Comparison of ENCODE assay signal across 15 cellular contexts in genomic region chr14:24079521-24080141, GRCh38. TPM values are rescaled to one million over a fixed set of nuclear protein-coding genes. Genes with fewer than 3 reads are reported as not detected.
DNase-seq lines count a peak whose midpoint lies in the region; ATAC-seq, FAIRE-seq and TF ChIP-seq lines count a peak whose summit lies in the region.
"Had no signal": no experiment of that assay in that cellular context is flagged by ENCODE, and none has a peak within 500 bp of the region (broad histone marks: within the 10 kb centered on the region; RNA-seq: fewer than 3 reads in every experiment).

No MANE protein-coding gene starts in this region.

- in situ Hi-C loops in K562 (cut with MboI), result no loop called here

- H4K20me1 ChIP-seq in K562 (replicated peaks; ENCODE audit: control insufficient read depth, insufficient read depth, low read length), result no peaks in the 10 kb centered on the region

- H3K27me3 ChIP-seq in K562 (ENCODE audit: control insufficient read depth in 2 of 2, insufficient read depth in 2 of 2, low read length in 2 of 2) (no peaks in the 10 kb centered on the region), neuronal stem cell (ENCODE audit: control insufficient read depth in 3 of 3, insufficient read depth in 3 of 3, low read depth in 1 of 3, low read length in 3 of 3) (peaks cover 0 to 84% (median 21%) of the 10 kb centered on the region in 3 experiments)
- H3K27me3 ChIP-seq: adrenal gland had no signal

- no peak overlapping the region for H4K8ac ChIP-seq in neuronal stem cell (ENCODE audit: low read depth, low read length)

- H3K9me3 ChIP-seq in K562 (replicated peaks; ENCODE audit: control insufficient read depth, insufficient read depth, low read depth, low read length), result no peaks in the 10 kb centered on the region
- peaks cover 0 to 5% of the 10 kb centered on the region in 2 donors for H3K9me3 ChIP-seq in neuronal stem cell (replicated peaks in 1 of 2; ENCODE audit: control insufficient read depth in 2 of 2, insufficient read depth in 1 of 2, low read depth in 1 of 2, low read length in 2 of 2)
- H3K9me3 ChIP-seq: adrenal gland, thoracic aorta had no signal

- H2AFZ ChIP-seq in K562 (ENCODE audit: low read depth, low read length) (no peak overlapping the region), neuronal stem cell (ENCODE audit: low read length) (peak overlapping the region; percentile 75)

- no peak overlapping the region for H2BK5ac ChIP-seq in neuronal stem cell (ENCODE audit: low read length)

- no peak overlapping the region for H2BK15ac ChIP-seq in neuronal stem cell (ENCODE audit: low read length)

- no peaks in the 10 kb centered on the region for H3K36me3 ChIP-seq in K562 (ENCODE audit: control insufficient read depth, insufficient read depth, low read length)
- H3K36me3 ChIP-seq in neuronal stem cell (replicated peaks in 1 of 2; ENCODE audit: control insufficient read depth in 2 of 2, insufficient read depth in 2 of 2, low read length in 2 of 2), result no peaks in the 10 kb centered on the region
- H3K36me3 ChIP-seq: adrenal gland, thoracic aorta had no signal

- no peak overlapping the region for H2BK12ac ChIP-seq in neuronal stem cell (ENCODE audit: low read length)

- no peak overlapping the region for H3K4me3 ChIP-seq in K562
- H3K4me3 ChIP-seq in neuronal stem cell (ENCODE audit: low read length in 2 of 2), result no peak overlapping the region
- H3K4me3 ChIP-seq: adrenal gland, thoracic aorta had no signal

- TF ChIP-seq POLR2A in K562 (conservative IDR thresholded peaks at IDR 0.05), result no peak

- TF ChIP-seq CTCF in K562 (IDR thresholded peaks at IDR 0.05 in 2 of 3, conservative IDR thresholded peaks at IDR 0.05 in 1 of 3; ENCODE audit: insufficient read depth in 2 of 3, low read depth in 1 of 3, low read length in 3 of 3), result no peak

- no peak overlapping the region for H3K23ac ChIP-seq in neuronal stem cell (ENCODE audit: low read depth, low read length, poor library complexity)

- H3K9ac ChIP-seq in K562 (ENCODE audit: insufficient read depth in 1 of 2, low read depth in 2 of 2, low read length in 2 of 2), result no peak overlapping the region
- H3K9ac ChIP-seq in neuronal stem cell (ENCODE audit: low read depth, low read length, poor library complexity), result no peak overlapping the region

- no peaks in the 10 kb centered on the region for H3K9me1 ChIP-seq in K562 (ENCODE audit: control insufficient read depth, insufficient read depth, low read length)

- no peak for TF ChIP-seq EP300 in K562 (IDR thresholded peaks at IDR 0.05; ENCODE audit: low read length)

- intact Hi-C loops in K562 (cut with micrococcal nuclease) (no loop called here), Right ventricle myocardium inferior (cut with DNase I) (no loop called here)

- H3K4ac ChIP-seq in neuronal stem cell (ENCODE audit: low read length), result no peak overlapping the region

- no peak for FAIRE-seq in K562 (lab: Jason Lieb, UNC)

- WGBS in K562 (ENCODE audit: insufficient coverage, low coverage, missing lambda C conversion rate), result 33% methylated on average over 3 of the region's 8 CpGs
- no CpG with 5 or more reads among the region's 8 CpGs for WGBS in neuronal stem cell (ENCODE audit: extremely low coverage in 2 of 2, insufficient read length in 2 of 2, insufficient replicate concordance in 1 of 2), 2 donors

- BruUV-seq in K562 (replicated peaks; lab: Mats Ljungman, UMichigan), result no TSS peak

- H3K4me2 ChIP-seq in K562 (ENCODE audit: insufficient read depth, low read length) (no peak overlapping the region), neuronal stem cell (ENCODE audit: insufficient read depth, low read length, poor library complexity, severe bottlenecking) (peak overlapping the region; percentile 19)

- no peak for TF ChIP-seq RAD21 in K562 (CRISPR knock-in tag; conservative IDR thresholded peaks at IDR 0.05 in 1 of 2, IDR thresholded peaks at IDR 0.05 in 1 of 2)

- H3K4me1 ChIP-seq in K562 (replicated peaks in 1 of 2; ENCODE audit: control insufficient read depth in 2 of 2, insufficient read depth in 2 of 2, low read length in 2 of 2), result peaks cover 18 to 36% of the 10 kb centered on the region in 2 experiments
- peaks cover 22 to 33% of the 10 kb centered on the region in 2 donors for H3K4me1 ChIP-seq in neuronal stem cell (ENCODE audit: control insufficient read depth in 2 of 2, insufficient read depth in 1 of 2, low read depth in 1 of 2, low read length in 2 of 2)
- H3K4me1 ChIP-seq: adrenal gland had no signal

- H4K91ac ChIP-seq in neuronal stem cell (ENCODE audit: low read depth, low read length, poor library complexity), result no peak overlapping the region

- no peak overlapping the region for H3K14ac ChIP-seq in neuronal stem cell (ENCODE audit: low read length)

- no peaks in the 10 kb centered on the region for H3K79me1 ChIP-seq in neuronal stem cell (ENCODE audit: low read depth, low read length)

- no peaks in the 10 kb centered on the region for H3K79me2 ChIP-seq in K562 (ENCODE audit: control insufficient read depth, insufficient read depth, low read length)

- no peak overlapping the region for H2BK120ac ChIP-seq in neuronal stem cell (ENCODE audit: low read depth, low read length)

- no peak overlapping the region for H3K18ac ChIP-seq in neuronal stem cell (ENCODE audit: low read length)

- no peak overlapping the region for H2AK5ac ChIP-seq in neuronal stem cell (ENCODE audit: low read depth, low read length)

- CTCF ChIA-PET in K562 (lab: Yijun Ruan, JAX; ENCODE audit: low intra/inter-chr PET ratio), result no interaction called here

- DNase-seq in NCI-H748 (lab: John Stamatoyannopoulos, UW; ENCODE audit: unreplicated experiment) (peak; percentile 9), NCI-H748 treated with DMSO at 0.1 percent for 48 hours (lab: John Stamatoyannopoulos, UW) (no peak), NCI-H2171 treated with DMSO at 0.1 percent for 48 hours (lab: John Stamatoyannopoulos, UW) (peak; percentile 90), K562 (ENCODE audit: extremely low read depth in 1 of 4, low spot score in 3 of 4) (peak in 1 of 4 experiments; percentile 10), neuronal stem cell (ENCODE audit: low spot score) (peak; percentile 60), Right ventricle myocardium inferior (ENCODE audit: missing footprints) (no peak)
- DNase-seq: activated CD4-positive, alpha-beta T cell treated with anti-CD3 and anti-CD28 coated beads, Interleukin-2, amount 50 U/mL, for 4 hours; IMR-90; stimulated activated CD4-positive, alpha-beta T cell treated with anti-CD3 and anti-CD28 coated beads, Interleukin-4, amount 100 ng/mL, for 4 hours had no signal

- no peak for ATAC-seq in K562
- no peak for ATAC-seq in HG02981 (IDR thresholded peaks at IDR 0.05; ENCODE audit: unreplicated experiment)
- no peak for ATAC-seq in Right ventricle myocardium inferior
- no peak for ATAC-seq in GM21786 (IDR thresholded peaks at IDR 0.05; ENCODE audit: unreplicated experiment)
- ATAC-seq: Panc1 had no signal

- H3K27ac ChIP-seq in K562 (ENCODE audit: extremely low read depth, low read depth, low read length), result no peak overlapping the region
- H3K27ac ChIP-seq in neuronal stem cell (replicated peaks; ENCODE audit: low read length), result no peak overlapping the region
- H3K27ac ChIP-seq: thoracic aorta had no signal

- POLR2A ChIA-PET in K562 (lab: Yijun Ruan, JAX), result interaction anchor here (1.5 to 5.5 kb wide), 2 partner anchors 10 to 15 kb away, joined by 4 to 40 read pairs; partner anchors contain the start of gene PCK2

RNA-seq across cellular contexts. Expression of gene CPNE6, which starts 8.3 kb away (rescaled TPM):
- total RNA-seq in K562 (2011; cell fraction: chromatin; rRNA removed; ENCODE audit: low replicate concordance), result not detected in 2 replicates
- total RNA-seq in K562 (2011; cell fraction: nucleolus; rRNA removed), result 0.17 TPM in 1 of 2 replicates, not detected in the other
- not detected in 2 replicates for total RNA-seq in K562 (2011; cell fraction: nucleoplasm; rRNA removed)
- not detected in 2 replicates for total RNA-seq in K562 (2014; rRNA removed)
- total RNA-seq in K562 (2014; rRNA removed; fragmentation: Illumina TruSeq; extraction: Trizol), result not detected in 2 replicates
- total RNA-seq in K562 (2015; rRNA removed; fragmentation: Illumina TruSeq; extraction: Trizol), result not detected in 2 replicates
- not detected in 2 replicates for total RNA-seq in K562 (2021)
- polyA plus RNA-seq in K562 (2011; rRNA removed), result not detected in 2 replicates
- polyA plus RNA-seq in K562 (2011; cell fraction: cytosol; rRNA removed), result not detected in 2 replicates
- polyA plus RNA-seq in K562 (2011; cell fraction: nucleus; rRNA removed), result not detected in 2 replicates
- 0.03 and 0.04 TPM in 2 replicates for polyA plus RNA-seq in K562 (2012)
- polyA plus RNA-seq in K562 (2014; fragmentation: Illumina TruSeq; extraction: Trizol), result not detected in 2 replicates
- polyA plus RNA-seq in K562 (2014; fragmentation: Nextera tagmentation; extraction: Ambion mirVana), result not detected
- not detected in 2 replicates for polyA plus RNA-seq in K562 (2014; rRNA removed)
- not detected in 2 replicates for polyA minus RNA-seq in K562 (2011; rRNA and poly(A)+ RNA removed)
- not detected in 2 replicates for polyA minus RNA-seq in K562 (2011; cell fraction: cytosol; rRNA and poly(A)+ RNA removed)
- not detected in 2 replicates for polyA minus RNA-seq in K562 (2011; cell fraction: nucleus; rRNA and poly(A)+ RNA removed)
- polyA plus RNA-seq in neuronal stem cell (2013, experiment 1 of 2), result not detected
- polyA plus RNA-seq in neuronal stem cell (2013, experiment 2 of 2), result not detected
- total RNA-seq in Right ventricle myocardium inferior, result not detected
- total RNA-seq: epithelial cell of proximal tubule, IMR-90 had no signal
- polyA plus RNA-seq: IMR-90 had no signal

RNA-seq across cellular contexts. Expression of gene PCK2, which starts 14.5 kb away (rescaled TPM):
- total RNA-seq in K562 (2011; cell fraction: chromatin; rRNA removed; ENCODE audit: low replicate concordance), result 21.3 and 53.1 TPM in 2 replicates
- 37.5 and 48.6 TPM in 2 replicates for total RNA-seq in K562 (2011; cell fraction: nucleolus; rRNA removed)
- 33.7 and 39.2 TPM in 2 replicates for total RNA-seq in K562 (2011; cell fraction: nucleoplasm; rRNA removed)
- total RNA-seq in K562 (2014; rRNA removed) (30.4 and 37.6 TPM in 2 replicates), K562 (2014; rRNA removed; fragmentation: Illumina TruSeq; extraction: Trizol) (12.0 and 13.6 TPM in 2 replicates), K562 (2015; rRNA removed; fragmentation: Illumina TruSeq; extraction: Trizol) (15.9 TPM in 2 replicates), K562 (2021) (55.8 and 60.9 TPM in 2 replicates), Right ventricle myocardium inferior (4.3 TPM)
- polyA plus RNA-seq in K562 (2011; rRNA removed) (33.8 and 39.5 TPM in 2 replicates), K562 (2014; fragmentation: Illumina TruSeq; extraction: Trizol) (42.5 and 58.2 TPM in 2 replicates), K562 (2014; fragmentation: Nextera tagmentation; extraction: Ambion mirVana) (1 to 10 TPM; 3.3 to 6.6 TPM), K562 (2014; rRNA removed) (50.1 and 52.8 TPM in 2 replicates)
- polyA plus RNA-seq in K562 (2011; cell fraction: cytosol; rRNA removed), result 53.3 and 74.4 TPM in 2 replicates
- 45.9 and 59.9 TPM in 2 replicates for polyA plus RNA-seq in K562 (2011; cell fraction: nucleus; rRNA removed)
- 32.5 and 132 TPM in 2 replicates for polyA plus RNA-seq in K562 (2012)
- polyA minus RNA-seq in K562 (2011; rRNA and poly(A)+ RNA removed), result 16.1 and 23.4 TPM in 2 replicates
- polyA minus RNA-seq in K562 (2011; cell fraction: cytosol; rRNA and poly(A)+ RNA removed), result 30.5 and 32.9 TPM in 2 replicates
- 16.2 and 19.1 TPM in 2 replicates for polyA minus RNA-seq in K562 (2011; cell fraction: nucleus; rRNA and poly(A)+ RNA removed)
- 15.2 TPM for polyA plus RNA-seq in neuronal stem cell (2013, experiment 1 of 2)
- polyA plus RNA-seq in neuronal stem cell (2013, experiment 2 of 2), result 15.1 TPM

RNA-seq across cellular contexts. Expression of gene CARMIL3, which starts 27.8 kb away (rescaled TPM):
- 0.19 and 1.2 TPM in 2 replicates for total RNA-seq in K562 (2011; cell fraction: chromatin; rRNA removed; ENCODE audit: low replicate concordance)
- total RNA-seq in K562 (2011; cell fraction: nucleolus; rRNA removed), result 0.13 and 0.17 TPM in 2 replicates
- 0.23 and 0.37 TPM in 2 replicates for total RNA-seq in K562 (2011; cell fraction: nucleoplasm; rRNA removed)
- total RNA-seq in K562 (2014; rRNA removed) (not detected in 2 replicates), K562 (2014; rRNA removed; fragmentation: Illumina TruSeq; extraction: Trizol) (not detected in 2 replicates), K562 (2015; rRNA removed; fragmentation: Illumina TruSeq; extraction: Trizol) (0.04 TPM in 1 of 2 replicates, not detected in the other), K562 (2021) (0.11 TPM in 1 of 2 replicates, not detected in the other), Right ventricle myocardium inferior (0.08 TPM)
- polyA plus RNA-seq in K562 (2011; rRNA removed) (0.05 TPM in 1 of 2 replicates, not detected in the other), K562 (2014; fragmentation: Illumina TruSeq; extraction: Trizol) (0.01 TPM in 1 of 2 replicates, not detected in the other), K562 (2014; fragmentation: Nextera tagmentation; extraction: Ambion mirVana) (not detected), K562 (2014; rRNA removed) (0.07 TPM in 2 replicates)
- polyA plus RNA-seq in K562 (2011; cell fraction: cytosol; rRNA removed), result 0.01 and 0.06 TPM in 2 replicates
- polyA plus RNA-seq in K562 (2011; cell fraction: nucleus; rRNA removed), result 0.93 and 0.94 TPM in 2 replicates
- 0.10 and 0.11 TPM in 2 replicates for polyA plus RNA-seq in K562 (2012)
- polyA minus RNA-seq in K562 (2011; rRNA and poly(A)+ RNA removed), result not detected in 2 replicates
- polyA minus RNA-seq in K562 (2011; cell fraction: cytosol; rRNA and poly(A)+ RNA removed), result not detected in 2 replicates
- polyA minus RNA-seq in K562 (2011; cell fraction: nucleus; rRNA and poly(A)+ RNA removed), result 0.11 and 0.13 TPM in 2 replicates
- polyA plus RNA-seq in neuronal stem cell (2013, experiment 1 of 2), result 0.96 TPM
- polyA plus RNA-seq in neuronal stem cell (2013, experiment 2 of 2), result 0.98 TPM
- total RNA-seq: epithelial cell of proximal tubule had no signal
- polyA plus RNA-seq: IMR-90 had no signal

RNA-seq across cellular contexts. Expression of gene DCAF11, which starts 34.9 kb away (rescaled TPM):
- total RNA-seq in K562 (2011; cell fraction: chromatin; rRNA removed; ENCODE audit: low replicate concordance), result 36.2 and 69.8 TPM in 2 replicates
- total RNA-seq in K562 (2011; cell fraction: nucleolus; rRNA removed), result 39.9 and 42.9 TPM in 2 replicates
- 35.7 and 38.2 TPM in 2 replicates for total RNA-seq in K562 (2011; cell fraction: nucleoplasm; rRNA removed)
- total RNA-seq in K562 (2014; rRNA removed), result 39.8 and 53.8 TPM in 2 replicates
- total RNA-seq in K562 (2014; rRNA removed; fragmentation: Illumina TruSeq; extraction: Trizol), result 23.6 and 25.8 TPM in 2 replicates
- total RNA-seq in K562 (2015; rRNA removed; fragmentation: Illumina TruSeq; extraction: Trizol), result 33.9 and 36.6 TPM in 2 replicates
- total RNA-seq in K562 (2021), result 32.6 and 36.4 TPM in 2 replicates
- 37.8 and 38.4 TPM in 2 replicates for polyA plus RNA-seq in K562 (2011; rRNA removed)
- polyA plus RNA-seq in K562 (2011; cell fraction: cytosol; rRNA removed), result 42.5 and 49.6 TPM in 2 replicates
- 43.0 and 49.6 TPM in 2 replicates for polyA plus RNA-seq in K562 (2011; cell fraction: nucleus; rRNA removed)
- polyA plus RNA-seq in K562 (2012), result 31.7 and 46.8 TPM in 2 replicates
- polyA plus RNA-seq in K562 (2014; fragmentation: Illumina TruSeq; extraction: Trizol), result 42.2 and 43.9 TPM in 2 replicates
- polyA plus RNA-seq in K562 (2014; fragmentation: Nextera tagmentation; extraction: Ambion mirVana), result 1 to 10 TPM; 8.5 to 9.2 TPM
- 41.1 and 46.2 TPM in 2 replicates for polyA plus RNA-seq in K562 (2014; rRNA removed)
- 30.3 and 36.6 TPM in 2 replicates for polyA minus RNA-seq in K562 (2011; rRNA and poly(A)+ RNA removed)
- 20.1 and 22.3 TPM in 2 replicates for polyA minus RNA-seq in K562 (2011; cell fraction: cytosol; rRNA and poly(A)+ RNA removed)
- 16.6 and 29.7 TPM in 2 replicates for polyA minus RNA-seq in K562 (2011; cell fraction: nucleus; rRNA and poly(A)+ RNA removed)
- 31.3 TPM for polyA plus RNA-seq in neuronal stem cell (2013, experiment 1 of 2)
- polyA plus RNA-seq in neuronal stem cell (2013, experiment 2 of 2), result 30.9 TPM
- 84.7 TPM for total RNA-seq in Right ventricle myocardium inferior

RNA-seq across cellular contexts. Expression of gene NRL, which starts 35.1 kb away (rescaled TPM):
- total RNA-seq in K562 (2011; cell fraction: chromatin; rRNA removed; ENCODE audit: low replicate concordance), result 1.1 and 2.4 TPM in 2 replicates
- 2.3 and 2.8 TPM in 2 replicates for total RNA-seq in K562 (2011; cell fraction: nucleolus; rRNA removed)
- 2.3 and 3.1 TPM in 2 replicates for total RNA-seq in K562 (2011; cell fraction: nucleoplasm; rRNA removed)
- 2.2 and 2.4 TPM in 2 replicates for total RNA-seq in K562 (2014; rRNA removed)
- 0.48 and 0.65 TPM in 2 replicates for total RNA-seq in K562 (2014; rRNA removed; fragmentation: Illumina TruSeq; extraction: Trizol)
- 1.5 and 1.8 TPM in 2 replicates for total RNA-seq in K562 (2015; rRNA removed; fragmentation: Illumina TruSeq; extraction: Trizol)
- total RNA-seq in K562 (2021), result 2.4 and 2.7 TPM in 2 replicates
- polyA plus RNA-seq in K562 (2011; rRNA removed), result 1.0 and 1.5 TPM in 2 replicates
- polyA plus RNA-seq in K562 (2011; cell fraction: cytosol; rRNA removed), result 1.5 and 4.1 TPM in 2 replicates
- polyA plus RNA-seq in K562 (2011; cell fraction: nucleus; rRNA removed), result 1.2 and 1.7 TPM in 2 replicates
- polyA plus RNA-seq in K562 (2012), result 0.95 and 2.1 TPM in 2 replicates
- 1.0 and 1.5 TPM in 2 replicates for polyA plus RNA-seq in K562 (2014; fragmentation: Illumina TruSeq; extraction: Trizol)
- under 1 TPM in 1 of 2 experiments, not detected in 1; 0.07 TPM for polyA plus RNA-seq in K562 (2014; fragmentation: Nextera tagmentation; extraction: Ambion mirVana)
- polyA plus RNA-seq in K562 (2014; rRNA removed), result 1.9 and 2.0 TPM in 2 replicates
- 0.74 and 1.0 TPM in 2 replicates for polyA minus RNA-seq in K562 (2011; rRNA and poly(A)+ RNA removed)
- 0.57 and 0.73 TPM in 2 replicates for polyA minus RNA-seq in K562 (2011; cell fraction: cytosol; rRNA and poly(A)+ RNA removed)
- 1.3 and 3.0 TPM in 2 replicates for polyA minus RNA-seq in K562 (2011; cell fraction: nucleus; rRNA and poly(A)+ RNA removed)
- 1.2 TPM for polyA plus RNA-seq in neuronal stem cell (2013, experiment 1 of 2)
- 0.97 TPM for polyA plus RNA-seq in neuronal stem cell (2013, experiment 2 of 2)
- 1.8 TPM for total RNA-seq in Right ventricle myocardium inferior

Comparison
In these comparisons a context has a peak if more than half of its experiments do, and no peak if none do; other contexts are left out.
1. DNase-seq: peak in NCI-H748 (single experiment), NCI-H2171 treated with DMSO at 0.1 percent for 48 hours (single experiment) and neuronal stem cell (single experiment); none in NCI-H748 treated with DMSO at 0.1 percent for 48 hours (single experiment) and Right ventricle myocardium inferior (single experiment).